In the genomic region with DNA sequence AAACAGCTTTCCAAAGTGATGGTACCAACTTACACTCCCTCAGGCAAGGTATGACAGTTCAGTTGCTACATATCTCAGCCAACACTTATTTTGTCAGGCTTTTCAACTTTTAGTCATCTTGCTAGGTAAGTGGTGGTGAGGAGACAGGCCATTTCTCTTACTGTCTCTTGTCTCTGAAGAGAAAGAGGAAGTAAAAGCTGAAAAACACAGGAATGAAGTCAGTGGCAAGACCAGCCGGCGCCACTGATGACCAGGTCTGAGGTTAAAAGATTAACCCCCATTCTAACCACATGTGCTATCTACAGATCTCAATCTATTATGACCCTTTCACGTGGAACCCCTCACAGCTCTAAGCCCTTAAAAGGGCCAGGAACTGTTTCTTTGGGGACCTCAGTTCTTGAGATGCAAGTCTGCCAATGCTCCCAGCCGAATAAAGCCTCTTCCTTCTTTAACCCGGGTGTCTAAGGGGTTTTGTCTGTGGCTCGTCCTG, we compare ENCODE assay signal across 1 cellular context.
TF ChIP-seq lines count a peak whose summit lies in the region.

No MANE protein-coding gene starts in this region.

TF ChIP-seq in GM12878, 131 proteins besides CTCF, POLR2A, EP300 and RAD21:
- no peak for TF ChIP-seq RFX5 (IDR thresholded peaks at IDR 0.05; ENCODE audit: low read depth, low read length)
- no peak for TF ChIP-seq BRCA1 (IDR thresholded peaks at IDR 0.05; ENCODE audit: low read depth, low read length)
- no peak for TF ChIP-seq SRF (IDR thresholded peaks at IDR 0.05; ENCODE audit: low read depth in 2 of 2, low read length in 2 of 2)
- TF ChIP-seq CBX5 (IDR thresholded peaks at IDR 0.05; ENCODE audit: low read depth) = peak; percentile 76; the same call in 1 of the 2 replicates
- TF ChIP-seq SMAD5 (IDR thresholded peaks at IDR 0.05; ENCODE audit: low read depth) = no peak
- TF ChIP-seq SP1 (IDR thresholded peaks at IDR 0.05; ENCODE audit: low read depth, low read length) = no peak
- no peak for TF ChIP-seq NFIC (IDR thresholded peaks at IDR 0.05; ENCODE audit: low read depth, low read length)
- peak; percentile 33; the same call in 1 of the 2 replicates for TF ChIP-seq RUNX3 (IDR thresholded peaks at IDR 0.05; ENCODE audit: low read length)
- TF ChIP-seq, protein P1, sequence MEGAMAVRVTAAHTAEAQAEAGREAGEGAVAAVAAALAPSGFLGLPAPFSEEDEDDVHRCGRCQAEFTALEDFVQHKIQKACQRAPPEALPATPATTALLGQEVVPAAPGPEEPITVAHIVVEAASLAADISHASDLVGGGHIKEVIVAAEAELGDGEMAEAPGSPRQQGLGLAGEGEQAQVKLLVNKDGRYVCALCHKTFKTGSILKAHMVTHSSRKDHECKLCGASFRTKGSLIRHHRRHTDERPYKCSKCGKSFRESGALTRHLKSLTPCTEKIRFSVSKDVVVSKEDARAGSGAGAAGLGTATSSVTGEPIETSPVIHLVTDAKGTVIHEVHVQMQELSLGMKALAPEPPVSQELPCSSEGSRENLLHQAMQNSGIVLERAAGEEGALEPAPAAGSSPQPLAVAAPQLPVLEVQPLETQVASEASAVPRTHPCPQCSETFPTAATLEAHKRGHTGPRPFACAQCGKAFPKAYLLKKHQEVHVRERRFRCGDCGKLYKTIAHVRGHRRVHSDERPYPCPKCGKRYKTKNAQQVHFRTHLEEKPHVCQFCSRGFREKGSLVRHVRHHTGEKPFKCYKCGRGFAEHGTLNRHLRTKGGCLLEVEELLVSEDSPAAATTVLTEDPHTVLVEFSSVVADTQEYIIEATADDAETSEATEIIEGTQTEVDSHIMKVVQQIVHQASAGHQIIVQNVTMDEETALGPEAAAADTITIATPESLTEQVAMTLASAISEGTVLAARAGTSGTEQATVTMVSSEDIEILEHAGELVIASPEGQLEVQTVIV (IDR thresholded peaks at IDR 0.05; ENCODE audit: borderline replicate concordance, partially characterized antibody) = no peak
- TF ChIP-seq GATAD2B (conservative IDR thresholded peaks at IDR 0.05; ENCODE audit: low read depth) = no peak
- 0 out of 2 replicates have a peak, but pooled peaks have one; percentile 18 for TF ChIP-seq ATF7 (IDR thresholded peaks at IDR 0.05; ENCODE audit: low read depth)
- no peak for TF ChIP-seq CHD1 (IDR thresholded peaks at IDR 0.05; ENCODE audit: low read depth, low read length)
- TF ChIP-seq ZBTB40 (IDR thresholded peaks at IDR 0.05; ENCODE audit: borderline replicate concordance) = no peak
- no peak for TF ChIP-seq ZNF274 (IDR thresholded peaks at IDR 0.05; ENCODE audit: insufficient read depth, insufficient read length)
- no peak for TF ChIP-seq KLF5 (IDR thresholded peaks at IDR 0.05; ENCODE audit: partially characterized antibody)
- TF ChIP-seq SREBF2 (IDR thresholded peaks at IDR 0.05; ENCODE audit: low read length) = no peak
- TF ChIP-seq, protein P2, sequence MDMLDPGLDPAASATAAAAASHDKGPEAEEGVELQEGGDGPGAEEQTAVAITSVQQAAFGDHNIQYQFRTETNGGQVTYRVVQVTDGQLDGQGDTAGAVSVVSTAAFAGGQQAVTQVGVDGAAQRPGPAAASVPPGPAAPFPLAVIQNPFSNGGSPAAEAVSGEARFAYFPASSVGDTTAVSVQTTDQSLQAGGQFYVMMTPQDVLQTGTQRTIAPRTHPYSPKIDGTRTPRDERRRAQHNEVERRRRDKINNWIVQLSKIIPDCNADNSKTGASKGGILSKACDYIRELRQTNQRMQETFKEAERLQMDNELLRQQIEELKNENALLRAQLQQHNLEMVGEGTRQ (IDR thresholded peaks at IDR 0.05; ENCODE audit: borderline replicate concordance, low read depth, low read length) = no peak
- no peak for TF ChIP-seq DPF2 (IDR thresholded peaks at IDR 0.05)
- TF ChIP-seq PAX8 (IDR thresholded peaks at IDR 0.05) = no peak
- no peak for TF ChIP-seq NBN (IDR thresholded peaks at IDR 0.05)
- TF ChIP-seq, protein P3, sequence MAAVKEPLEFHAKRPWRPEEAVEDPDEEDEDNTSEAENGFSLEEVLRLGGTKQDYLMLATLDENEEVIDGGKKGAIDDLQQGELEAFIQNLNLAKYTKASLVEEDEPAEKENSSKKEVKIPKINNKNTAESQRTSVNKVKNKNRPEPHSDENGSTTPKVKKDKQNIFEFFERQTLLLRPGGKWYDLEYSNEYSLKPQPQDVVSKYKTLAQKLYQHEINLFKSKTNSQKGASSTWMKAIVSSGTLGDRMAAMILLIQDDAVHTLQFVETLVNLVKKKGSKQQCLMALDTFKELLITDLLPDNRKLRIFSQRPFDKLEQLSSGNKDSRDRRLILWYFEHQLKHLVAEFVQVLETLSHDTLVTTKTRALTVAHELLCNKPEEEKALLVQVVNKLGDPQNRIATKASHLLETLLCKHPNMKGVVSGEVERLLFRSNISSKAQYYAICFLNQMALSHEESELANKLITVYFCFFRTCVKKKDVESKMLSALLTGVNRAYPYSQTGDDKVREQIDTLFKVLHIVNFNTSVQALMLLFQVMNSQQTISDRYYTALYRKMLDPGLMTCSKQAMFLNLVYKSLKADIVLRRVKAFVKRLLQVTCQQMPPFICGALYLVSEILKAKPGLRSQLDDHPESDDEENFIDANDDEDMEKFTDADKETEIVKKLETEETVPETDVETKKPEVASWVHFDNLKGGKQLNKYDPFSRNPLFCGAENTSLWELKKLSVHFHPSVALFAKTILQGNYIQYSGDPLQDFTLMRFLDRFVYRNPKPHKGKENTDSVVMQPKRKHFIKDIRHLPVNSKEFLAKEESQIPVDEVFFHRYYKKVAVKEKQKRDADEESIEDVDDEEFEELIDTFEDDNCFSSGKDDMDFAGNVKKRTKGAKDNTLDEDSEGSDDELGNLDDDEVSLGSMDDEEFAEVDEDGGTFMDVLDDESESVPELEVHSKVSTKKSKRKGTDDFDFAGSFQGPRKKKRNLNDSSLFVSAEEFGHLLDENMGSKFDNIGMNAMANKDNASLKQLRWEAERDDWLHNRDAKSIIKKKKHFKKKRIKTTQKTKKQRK (IDR thresholded peaks at IDR 0.05; ENCODE audit: low read depth, low read length) = no peak
